Comparison of ENCODE assay signal across 18 cellular contexts in the genomic region with DNA sequence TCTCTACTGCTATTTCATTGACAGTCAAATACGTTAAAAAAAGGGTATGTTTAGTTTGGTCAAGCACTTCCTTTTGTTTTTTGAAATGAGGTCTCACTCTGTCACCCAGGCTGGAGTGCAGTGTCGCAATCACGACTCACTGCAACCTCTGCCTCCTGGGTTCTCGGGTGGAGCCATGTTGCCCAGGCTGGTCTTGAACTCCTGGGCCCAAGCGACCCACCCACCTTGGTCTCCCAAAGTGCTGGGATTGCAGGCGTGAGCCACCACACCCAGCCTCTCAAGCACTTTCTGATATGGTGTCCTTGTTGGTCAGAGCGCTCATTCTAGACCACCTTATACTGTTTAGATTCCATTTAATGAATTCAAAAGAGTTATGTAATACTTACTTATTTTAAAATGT. TPM values are rescaled to one million over a fixed set of nuclear protein-coding genes. Genes with fewer than 3 reads are reported as not detected.
DNase-seq lines count a peak whose midpoint lies in the region; ATAC-seq and TF ChIP-seq lines count a peak whose summit lies in the region.
"Had no signal": no experiment of that assay in that cellular context is flagged by ENCODE, and none has a peak within 500 bp of the region (broad histone marks: within the 10 kb centered on the region; RNA-seq: fewer than 3 reads in every experiment).

No MANE protein-coding gene starts in this region.

- peaks cover 0 to 44% (median 20%) of the 10 kb centered on the region in 10 experiments; a peak in 15 of 20 replicates for H3K4me1 ChIP-seq in BLaER1 treated with 17β-estradiol and CSF1 and Interleukin-3, amounts not matched to agents 10 nM and 100 nM
- peaks cover 29% of the 10 kb centered on the region for H3K4me1 ChIP-seq in RWPE2 (ENCODE audit: insufficient read depth, poor library complexity, severe bottlenecking)
- peaks cover 27% of the 10 kb centered on the region for H3K4me1 ChIP-seq in foreskin keratinocyte
- H3K4me1 ChIP-seq in suprapubic skin: peaks cover 6% of the 10 kb centered on the region
- H3K4me1 ChIP-seq: stomach had no signal

- H3K9ac ChIP-seq in BLaER1 treated with 17β-estradiol and CSF1 and Interleukin-3, amounts not matched to agents 10 nM and 100 nM: peak overlapping the region in 1 of 11 experiments; percentile 3; a peak in 1 of 22 replicates

- DNase-seq in HS-27A (ENCODE audit: low read depth): peak; percentile 19
- no peak for DNase-seq in RWPE2 (ENCODE audit: low spot score)
- DNase-seq in foreskin keratinocyte: no peak
- no peak for DNase-seq in suprapubic skin (ENCODE audit: low spot score in 2 of 2)
- no peak for DNase-seq in pons (ENCODE audit: low spot score)
- DNase-seq in AG20443 (ENCODE audit: low spot score): no peak
- DNase-seq: activated CD4-positive, alpha-beta memory T cell treated with anti-CD3 and anti-CD28 coated beads for 36 hours; aorta; islet precursor cell; midbrain; NCI-H1048; occipital lobe; stomach had no signal

- no peak for TF ChIP-seq CTCF in RWPE2 (IDR thresholded peaks at IDR 0.05; ENCODE audit: poor library complexity, severe bottlenecking)
- no peak for TF ChIP-seq CTCF in foreskin keratinocyte (conservative IDR thresholded peaks at IDR 0.05)
- no peak for TF ChIP-seq CTCF in suprapubic skin (IDR thresholded peaks at IDR 0.05)

- H3K27me3 ChIP-seq in BLaER1 treated with 17β-estradiol and CSF1 and Interleukin-3, amounts not matched to agents 10 nM and 100 nM: no peaks in the 10 kb centered on the region
- H3K27me3 ChIP-seq in RWPE2 (ENCODE audit: insufficient read depth, poor library complexity, severe bottlenecking) (no peaks in the 10 kb centered on the region), foreskin keratinocyte (no peaks in the 10 kb centered on the region), suprapubic skin (no peaks in the 10 kb centered on the region)
- H3K27me3 ChIP-seq: SJSA1, stomach had no signal

- no peaks in the 10 kb centered on the region for H4K20me1 ChIP-seq in BLaER1 treated with 17β-estradiol and CSF1 and Interleukin-3, amounts not matched to agents 10 nM and 100 nM

- ATAC-seq in RWPE2 (ENCODE audit: low read depth): no peak
- no peak for ATAC-seq in foreskin keratinocyte
- ATAC-seq in GM18858 (IDR thresholded peaks at IDR 0.05; ENCODE audit: unreplicated experiment): no peak

- TF ChIP-seq EP300 in suprapubic skin (IDR thresholded peaks at IDR 0.05): no peak

- 73% methylated on average over 7 of the region's 7 CpGs for WGBS in suprapubic skin

- H3K4me3 ChIP-seq in BLaER1 treated with 17β-estradiol and CSF1 and Interleukin-3, amounts not matched to agents 10 nM and 100 nM: no peak overlapping the region
- H3K4me3 ChIP-seq in RWPE2 (ENCODE audit: severe bottlenecking) (no peak overlapping the region), suprapubic skin (no peak overlapping the region)
- H3K4me3 ChIP-seq: SJSA1, smooth muscle cell, stomach had no signal

- H3K9me3 ChIP-seq in BLaER1 treated with 17β-estradiol and CSF1 and Interleukin-3, amounts not matched to agents 10 nM and 100 nM (replicated peaks in 1 of 11): no peaks in the 10 kb centered on the region
- H3K9me3 ChIP-seq in RWPE2 (ENCODE audit: severe bottlenecking) (no peaks in the 10 kb centered on the region), suprapubic skin (no peaks in the 10 kb centered on the region)
- H3K9me3 ChIP-seq: SJSA1, stomach had no signal

- H3K36me3 ChIP-seq in BLaER1 treated with 17β-estradiol and CSF1 and Interleukin-3, amounts not matched to agents 10 nM and 100 nM: no peaks in the 10 kb centered on the region
- H3K36me3 ChIP-seq in RWPE2 (ENCODE audit: low read depth) (no peaks in the 10 kb centered on the region), suprapubic skin (no peaks in the 10 kb centered on the region)
- H3K36me3 ChIP-seq: SJSA1, stomach had no signal

- H3K27ac ChIP-seq in BLaER1 treated with 17β-estradiol and CSF1 and Interleukin-3, amounts not matched to agents 10 nM and 100 nM: peak overlapping the region in 6 of 11 experiments; percentile 19 to 72 (median 50); a peak in 8 of 22 replicates
- H3K27ac ChIP-seq in RWPE2 (ENCODE audit: poor library complexity, severe bottlenecking): peak overlapping the region; percentile 75
- H3K27ac ChIP-seq in foreskin keratinocyte: peak overlapping the region; percentile 84
- no peak overlapping the region for H3K27ac ChIP-seq in suprapubic skin
- H3K27ac ChIP-seq: SJSA1, stomach had no signal

- no peak for TF ChIP-seq POLR2A in suprapubic skin (IDR thresholded peaks at IDR 0.05)

- peak overlapping the region in 10 of 11 experiments; percentile 10 to 84 (median 60); a peak in 18 of 22 replicates for H3K4me2 ChIP-seq in BLaER1 treated with 17β-estradiol and CSF1 and Interleukin-3, amounts not matched to agents 10 nM and 100 nM
- H3K4me2 ChIP-seq: smooth muscle cell had no signal

RNA-seq across cellular contexts. Expression of a gene that starts 20.9 kb away (rescaled TPM):
- total RNA-seq in foreskin keratinocyte (6.3 and 10.6 TPM in 2 replicates), suprapubic skin (10 to 100 TPM in 3 of 4 donors, 1 to 10 TPM in 1; 5.9 to 26.6 (median 10.8) TPM)
- 7.2 and 8.6 TPM in 2 replicates for polyA plus RNA-seq in foreskin keratinocyte
- total RNA-seq: activated CD4-positive, alpha-beta memory T cell treated with anti-CD3 and anti-CD28 coated beads for 36 hours; activated T-helper 2 cell treated with anti-CD3 and anti-CD28 coated beads, Interferon-gamma antibody, Interleukin-2, Interleukin-4, amounts not matched to agents 10 μg/mL and 5 μg/mL and 100 μg/mL, durations not matched to agents 14 hours and 24 hours and 36 hours; occipital lobe; smooth muscle cell had no signal
- polyA plus RNA-seq: aorta, smooth muscle cell had no signal

RNA-seq across cellular contexts. Expression of a gene that starts 28.5 kb away (rescaled TPM):
- total RNA-seq in foreskin keratinocyte (52.4 and 55.7 TPM in 2 replicates), suprapubic skin (10 to 100 TPM; 26.1 to 34.7 (median 30.4) TPM)
- 31.1 and 35.9 TPM in 2 replicates for polyA plus RNA-seq in foreskin keratinocyte
